15 cellular contexts compared by ENCODE assay signal in the genomic region with DNA sequence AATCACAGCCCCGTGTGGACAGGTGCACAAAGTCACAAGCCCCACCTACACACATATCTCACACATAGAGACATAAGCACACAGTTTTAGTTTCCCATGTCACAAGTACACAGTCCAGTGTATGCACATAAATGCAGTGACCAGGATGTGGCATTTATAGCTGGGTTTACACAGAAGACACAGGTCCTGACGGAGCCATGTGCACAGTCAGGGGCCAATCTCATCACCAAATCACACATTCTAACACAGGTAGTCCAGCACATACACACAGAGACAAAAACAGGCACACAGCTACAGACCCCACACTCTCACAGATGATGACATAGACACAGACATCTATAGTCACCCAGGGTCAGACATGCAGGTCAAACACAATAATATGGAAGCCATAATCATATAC. TPM values are rescaled to one million over a fixed set of nuclear protein-coding genes. Genes with fewer than 3 reads are reported as not detected.
DNase-seq lines count a peak whose midpoint lies in the region; ATAC-seq and TF ChIP-seq lines count a peak whose summit lies in the region.
"Had no signal": no experiment of that assay in that cellular context is flagged by ENCODE, and none has a peak within 500 bp of the region (broad histone marks: within the 10 kb centered on the region; RNA-seq: fewer than 3 reads in every experiment).

No MANE protein-coding gene starts in this region.

- ATAC-seq in HG02885 (IDR thresholded peaks at IDR 0.05; ENCODE audit: poor library complexity, unreplicated experiment) (no peak), HG02852 (IDR thresholded peaks at IDR 0.05; ENCODE audit: unreplicated experiment) (no peak)
- ATAC-seq: pancreas had no signal

- H3K27me3 ChIP-seq in BJ (ENCODE audit: control insufficient read depth, insufficient read depth, low read length): no peaks in the 10 kb centered on the region
- no peaks in the 10 kb centered on the region for H3K27me3 ChIP-seq in esophagus squamous epithelium
- H3K27me3 ChIP-seq: colonic mucosa, pancreas had no signal

- no peaks in the 10 kb centered on the region for H3K9me3 ChIP-seq in esophagus squamous epithelium
- H3K9me3 ChIP-seq: colonic mucosa, pancreas had no signal

- in situ Hi-C loops in GM13977 (cut with MboI; ENCODE audit: low pct_unique_long_range_greater_than_20kb, low sequenced_read_pairs, unreplicated experiment): no loop called here

- TF ChIP-seq POLR2A in esophagus squamous epithelium (IDR thresholded peaks at IDR 0.05): no peak

- peaks cover 33 to 64% (median 37%) of the 10 kb centered on the region in 3 donors for H3K4me1 ChIP-seq in esophagus squamous epithelium
- H3K4me1 ChIP-seq: colonic mucosa had no signal

- POLR2A ChIA-PET in BJ (lab: Charles Lee) (no interaction called here), RWPE1 (lab: Yijun Ruan, JAX; ENCODE audit: low non-redundant PET) (interaction anchor here (0.6 kb wide), 1 partner anchor 37 kb away, joined by 4 read pairs; no protein-coding TSS in a partner anchor)

- WGBS in esophagus squamous epithelium, 2 donors: 46 to 48% methylated on average over 2 of the region's 2 CpGs

- H3K27ac ChIP-seq in RWPE1: peak overlapping the region; percentile 66
- H3K27ac ChIP-seq in esophagus squamous epithelium: peak overlapping the region; percentile 18 to 94 (median 69)
- H3K27ac ChIP-seq: pancreas had no signal

- intact Hi-C loops in esophagus squamous epithelium (cut with DNase I): no loop called here

- H3K36me3 ChIP-seq in BJ (ENCODE audit: control insufficient read depth, insufficient read depth, low read length) (peaks cover 25% of the 10 kb centered on the region), esophagus squamous epithelium (peaks cover 0 to 53% (median 3%) of the 10 kb centered on the region in 3 donors)
- H3K36me3 ChIP-seq: colonic mucosa, pancreas had no signal

- TF ChIP-seq CTCF in BJ (IDR thresholded peaks at IDR 0.05; ENCODE audit: insufficient read depth, low read depth, low read length): no peak
- TF ChIP-seq CTCF in RWPE1 (conservative IDR thresholded peaks at IDR 0.05; ENCODE audit: low read depth): no peak
- no peak for TF ChIP-seq CTCF in esophagus squamous epithelium (IDR thresholded peaks at IDR 0.05)
- TF ChIP-seq CTCF in GM13977 (IDR thresholded peaks at IDR 0.05; ENCODE audit: extremely low read depth, insufficient read depth, missing control alignments): no peak

- CTCF ChIA-PET in BJ (lab: Yijun Ruan, JAX): interaction anchor here (0.7 to 1.1 kb wide), 2 partner anchors 25 to 119 kb away, joined by 3 to 4 read pairs; no protein-coding TSS in a partner anchor
- CTCF ChIA-PET in RWPE1 (lab: Yijun Ruan, JAX): no interaction called here

- DNase-seq in BJ (ENCODE audit: low read depth) (no peak), RWPE1 (ENCODE audit: low spot score) (no peak), esophagus squamous epithelium (lab: John Stamatoyannopoulos, UW) (no peak), skeletal muscle cell (ENCODE audit: low read depth) (no peak), GM13977 (ENCODE audit: low spot score) (no peak)
- no peak for DNase-seq in stimulated activated CD4-positive, alpha-beta T cell treated with anti-CD3 and anti-CD28 coated beads, Interleukin-2, amount 100 ng/mL, for 48 hours
- DNase-seq: activated naive CD4-positive, alpha-beta T cell treated with anti-CD3 and anti-CD28 coated beads, Interleukin-2, amount 50 U/mL, for 16 hours; CD4-positive, alpha-beta T cell; colonic mucosa; midbrain; NCI-H1105; stimulated activated CD8-positive, alpha-beta memory T cell treated with anti-CD3 and anti-CD28 coated beads, Interleukin-4, amount 100 ng/mL, for 48 hours had no signal

- H3K4me3 ChIP-seq in BJ (ENCODE audit: low read depth, low read length): peak overlapping the region; percentile 61
- H3K4me3 ChIP-seq in esophagus squamous epithelium: peak overlapping the region in 2 of 4 donors; percentile 83 to 86
- H3K4me3 ChIP-seq in skeletal muscle cell (ENCODE audit: low read depth, low read length): peak overlapping the region; percentile 98
- H3K4me3 ChIP-seq: colonic mucosa had no signal

RNA-seq across cellular contexts. Expression of a gene that starts 2.2 kb away (rescaled TPM):
- polyA plus RNA-seq in BJ (2011; rRNA removed): 15.9 and 28.6 TPM in 2 replicates
- polyA minus RNA-seq in BJ (2011; rRNA and poly(A)+ RNA removed): 10.2 and 13.9 TPM in 2 replicates
- 10 to 100 TPM; 11.2 to 20.8 (median 15.8) TPM for total RNA-seq in esophagus squamous epithelium

RNA-seq across cellular contexts. Expression of a gene that starts 28.4 kb away (rescaled TPM):
- polyA plus RNA-seq in BJ (2011; rRNA removed): 22.7 and 35.3 TPM in 2 replicates
- 15.0 and 20.8 TPM in 2 replicates for polyA minus RNA-seq in BJ (2011; rRNA and poly(A)+ RNA removed)
- total RNA-seq in esophagus squamous epithelium: 10 to 100 TPM; 19.3 to 64.1 (median 33.3) TPM

RNA-seq across cellular contexts. Expression of a gene that starts 28.6 kb away (rescaled TPM):
- 8.9 and 11.9 TPM in 2 replicates for polyA plus RNA-seq in BJ (2011; rRNA removed)
- polyA minus RNA-seq in BJ (2011; rRNA and poly(A)+ RNA removed): 10.0 and 16.4 TPM in 2 replicates
- total RNA-seq in esophagus squamous epithelium: 100 to 1,000 TPM in 2 of 4 donors, 10 to 100 TPM in 2; 58.5 to 127 (median 95.7) TPM
